ENCODE assay signal across 1 cellular context in the genomic region with DNA sequence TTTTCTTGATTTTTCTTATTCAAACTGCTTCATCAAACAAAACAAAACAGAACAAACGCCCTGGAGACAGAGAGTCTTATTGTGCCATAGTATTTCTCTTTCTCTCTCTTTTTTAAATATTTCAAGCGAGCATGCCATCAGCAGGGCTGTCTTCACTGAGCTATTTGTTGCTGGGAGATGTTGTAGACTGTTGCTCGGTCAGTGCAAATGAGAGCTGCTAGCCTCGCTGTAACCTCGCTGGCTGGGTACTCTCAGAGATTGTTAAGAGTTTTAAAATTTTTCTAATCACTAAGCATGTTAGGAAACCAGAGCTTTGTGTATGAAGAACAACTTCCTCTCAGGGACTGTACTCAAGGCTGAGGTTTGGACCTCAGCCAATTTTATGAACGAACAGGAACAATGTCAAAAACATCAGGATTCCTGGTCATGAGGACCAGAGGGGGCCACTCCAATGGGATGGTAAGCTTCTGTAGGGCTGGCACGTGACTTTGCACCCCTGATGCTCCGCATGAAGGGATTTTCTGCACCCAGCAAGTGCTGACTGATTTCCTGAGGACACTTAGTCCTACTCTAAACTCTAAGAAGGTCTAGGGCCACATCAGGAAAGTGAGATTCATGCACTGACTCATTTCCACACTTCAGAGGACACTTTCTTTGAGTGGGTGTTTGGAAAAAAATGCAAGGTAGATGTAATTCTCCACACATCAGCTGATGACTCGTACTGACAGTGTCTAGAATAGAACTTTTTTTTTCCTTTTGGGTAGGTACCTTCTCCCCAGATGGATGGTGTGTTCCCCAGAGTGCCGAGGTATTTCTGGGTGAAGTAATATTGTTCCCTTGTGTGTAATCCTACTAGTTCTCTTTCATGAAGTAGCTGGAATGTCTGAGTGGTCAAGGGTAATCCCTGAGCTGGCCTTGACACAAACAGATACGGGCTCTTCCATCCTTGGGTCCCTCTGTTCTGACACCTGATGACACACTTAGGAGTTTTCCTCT.
A peak's percentile ranks its signal among the peaks of the same experiment; 100 is the strongest.
TF ChIP-seq lines count a peak whose summit lies in the region.

No MANE protein-coding gene starts in this region.

TF ChIP-seq in GM12878, 131 proteins besides CTCF, POLR2A, EP300 and RAD21 (continued from another document):
- TF ChIP-seq SKIL (IDR thresholded peaks at IDR 0.05; ENCODE audit: low read depth, poor library complexity, severe bottlenecking) (peak; percentile 87), ATF3 (IDR thresholded peaks at IDR 0.05; ENCODE audit: borderline replicate concordance, extremely low read depth, low read depth, low read length) (no peak), E2F8 (IDR thresholded peaks at IDR 0.05; ENCODE audit: low read depth, partially characterized antibody) (no peak), TBL1XR1 (IDR thresholded peaks at IDR 0.05; ENCODE audit: low read depth, low read length) (no peak; the same call in 1 of the 2 replicates), NRF1 (conservative IDR thresholded peaks at IDR 0.05; ENCODE audit: low read depth, low read length) (no peak), CEBPZ (IDR thresholded peaks at IDR 0.05; ENCODE audit: low read depth, low read length) (no peak), TCF3 (IDR thresholded peaks at IDR 0.05; ENCODE audit: borderline replicate concordance, insufficient read depth, low read depth, low read length) (no peak), GABPA (IDR thresholded peaks at IDR 0.05; ENCODE audit: low read depth) (0 out of 2 replicates have a peak, but pooled peaks have one; percentile 3), JUND (IDR thresholded peaks at IDR 0.05; ENCODE audit: low read depth, low read length) (peak; percentile 83; the same call in 1 of the 2 replicates), RCOR1 (conservative IDR thresholded peaks at IDR 0.05; ENCODE audit: low read depth, low read length) (no peak), MTA2 (IDR thresholded peaks at IDR 0.05; ENCODE audit: low read depth) (peak; percentile 91), CHD1 (IDR thresholded peaks at IDR 0.05; ENCODE audit: low read depth, low read length) (no peak), GATAD2B (conservative IDR thresholded peaks at IDR 0.05; ENCODE audit: low read depth) (peak; percentile 85), RUNX3 (IDR thresholded peaks at IDR 0.05; ENCODE audit: low read length) (peak; percentile 67), EGR1 (IDR thresholded peaks at IDR 0.05; ENCODE audit: borderline replicate concordance in 1 of 2, low read depth in 2 of 2, low read length in 2 of 2) (peak in 1 of 2 experiments; percentile 79; a peak in 1 of 3 replicates), SREBF1 (IDR thresholded peaks at IDR 0.05; ENCODE audit: low read length) (no peak), ESRRA (IDR thresholded peaks at IDR 0.05; ENCODE audit: low read length) (0 out of 2 replicates have a peak, but pooled peaks have one; percentile 9), IRF4 (IDR thresholded peaks at IDR 0.05; ENCODE audit: low read depth, low read length) (peak; percentile 98), SRF (IDR thresholded peaks at IDR 0.05; ENCODE audit: low read depth in 2 of 2, low read length in 2 of 2) (no peak), ZZZ3 (IDR thresholded peaks at IDR 0.05; ENCODE audit: control insufficient read depth, insufficient read length, low read depth) (no peak), HDAC2 (IDR thresholded peaks at IDR 0.05) (no peak), ZBED1 (IDR thresholded peaks at IDR 0.05; ENCODE audit: borderline replicate concordance) (peak; percentile 77; the same call in 1 of the 2 replicates), STAT1 (conservative IDR thresholded peaks at IDR 0.05) (no peak), NR2F1 (conservative IDR thresholded peaks at IDR 0.05) (peak; percentile 68), KAT2A (conservative IDR thresholded peaks at IDR 0.05; ENCODE audit: control insufficient read depth, low read depth, low read length) (no peak), PRDM15 (CRISPR knock-in tag; IDR thresholded peaks at IDR 0.05) (no peak), NBN (IDR thresholded peaks at IDR 0.05) (peak; percentile 93), ZNF217 (IDR thresholded peaks at IDR 0.05) (peak; percentile 91), RELA (IDR thresholded peaks at IDR 0.05; ENCODE audit: borderline replicate concordance, partially characterized antibody) (peak; percentile 59)
- TF ChIP-seq, protein P1, sequence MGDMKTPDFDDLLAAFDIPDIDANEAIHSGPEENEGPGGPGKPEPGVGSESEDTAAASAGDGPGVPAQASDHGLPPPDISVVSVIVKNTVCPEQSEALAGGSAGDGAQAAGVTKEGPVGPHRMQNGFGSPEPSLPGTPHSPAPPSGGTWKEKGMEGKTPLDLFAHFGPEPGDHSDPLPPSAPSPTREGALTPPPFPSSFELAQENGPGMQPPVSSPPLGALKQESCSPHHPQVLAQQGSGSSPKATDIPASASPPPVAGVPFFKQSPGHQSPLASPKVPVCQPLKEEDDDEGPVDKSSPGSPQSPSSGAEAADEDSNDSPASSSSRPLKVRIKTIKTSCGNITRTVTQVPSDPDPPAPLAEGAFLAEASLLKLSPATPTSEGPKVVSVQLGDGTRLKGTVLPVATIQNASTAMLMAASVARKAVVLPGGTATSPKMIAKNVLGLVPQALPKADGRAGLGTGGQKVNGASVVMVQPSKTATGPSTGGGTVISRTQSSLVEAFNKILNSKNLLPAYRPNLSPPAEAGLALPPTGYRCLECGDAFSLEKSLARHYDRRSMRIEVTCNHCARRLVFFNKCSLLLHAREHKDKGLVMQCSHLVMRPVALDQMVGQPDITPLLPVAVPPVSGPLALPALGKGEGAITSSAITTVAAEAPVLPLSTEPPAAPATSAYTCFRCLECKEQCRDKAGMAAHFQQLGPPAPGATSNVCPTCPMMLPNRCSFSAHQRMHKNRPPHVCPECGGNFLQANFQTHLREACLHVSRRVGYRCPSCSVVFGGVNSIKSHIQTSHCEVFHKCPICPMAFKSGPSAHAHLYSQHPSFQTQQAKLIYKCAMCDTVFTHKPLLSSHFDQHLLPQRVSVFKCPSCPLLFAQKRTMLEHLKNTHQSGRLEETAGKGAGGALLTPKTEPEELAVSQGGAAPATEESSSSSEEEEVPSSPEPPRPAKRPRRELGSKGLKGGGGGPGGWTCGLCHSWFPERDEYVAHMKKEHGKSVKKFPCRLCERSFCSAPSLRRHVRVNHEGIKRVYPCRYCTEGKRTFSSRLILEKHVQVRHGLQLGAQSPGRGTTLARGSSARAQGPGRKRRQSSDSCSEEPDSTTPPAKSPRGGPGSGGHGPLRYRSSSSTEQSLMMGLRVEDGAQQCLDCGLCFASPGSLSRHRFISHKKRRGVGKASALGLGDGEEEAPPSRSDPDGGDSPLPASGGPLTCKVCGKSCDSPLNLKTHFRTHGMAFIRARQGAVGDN (IDR thresholded peaks at IDR 0.05), result peak; percentile 31
- TF ChIP-seq, protein P2, sequence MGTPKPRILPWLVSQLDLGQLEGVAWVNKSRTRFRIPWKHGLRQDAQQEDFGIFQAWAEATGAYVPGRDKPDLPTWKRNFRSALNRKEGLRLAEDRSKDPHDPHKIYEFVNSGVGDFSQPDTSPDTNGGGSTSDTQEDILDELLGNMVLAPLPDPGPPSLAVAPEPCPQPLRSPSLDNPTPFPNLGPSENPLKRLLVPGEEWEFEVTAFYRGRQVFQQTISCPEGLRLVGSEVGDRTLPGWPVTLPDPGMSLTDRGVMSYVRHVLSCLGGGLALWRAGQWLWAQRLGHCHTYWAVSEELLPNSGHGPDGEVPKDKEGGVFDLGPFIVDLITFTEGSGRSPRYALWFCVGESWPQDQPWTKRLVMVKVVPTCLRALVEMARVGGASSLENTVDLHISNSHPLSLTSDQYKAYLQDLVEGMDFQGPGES (IDR thresholded peaks at IDR 0.05), result no peak
